ENCODE assay signal across 24 cellular contexts in genomic region chr1:220007438-220007837, GRCh38.
"Had no signal": no experiment of that assay in that cellular context is flagged by ENCODE, and none has a peak within 500 bp of the region (broad histone marks: within the 10 kb centered on the region; RNA-seq: fewer than 3 reads in every experiment).

No MANE protein-coding gene starts in this region.

- H3K4me3 Mint-ChIP-seq: activated naive CD4-positive, alpha-beta T cell treated with anti-CD3 and anti-CD28 coated beads, Interleukin-2, amount 50 U/mL, for 24 hours; activated T-cell treated with anti-CD3 and anti-CD28 coated beads, Interleukin-2, amount 50 U/mL, for 72 hours; endodermal cell; memory B cell; naive thymus-derived CD8-positive, alpha-beta T cell; stimulated activated naive CD8-positive, alpha-beta T cell treated with anti-CD3 and anti-CD28 coated beads, Interleukin-15, amount 100 ng/mL, for 72 hours had no signal

- H3K9me3 ChIP-seq: body of pancreas, colonic mucosa, gastroesophageal sphincter, heart left ventricle, ovary, right lobe of liver, suprapubic skin, transverse colon, uterus had no signal

- H3K4me1 ChIP-seq: body of pancreas, colonic mucosa, suprapubic skin, uterus had no signal

- H3K4me3 ChIP-seq: body of pancreas, colonic mucosa, gastroesophageal sphincter, heart left ventricle, ovary, right lobe of liver, suprapubic skin, transverse colon, uterus had no signal

- H3K9me3 Mint-ChIP-seq: activated naive CD4-positive, alpha-beta T cell treated with anti-CD3 and anti-CD28 coated beads, Interleukin-2, amount 50 U/mL, for 24 hours; activated T-cell treated with anti-CD3 and anti-CD28 coated beads, Interleukin-2, amount 50 U/mL, for 72 hours; endodermal cell; memory B cell; naive thymus-derived CD8-positive, alpha-beta T cell; stimulated activated naive CD8-positive, alpha-beta T cell treated with anti-CD3 and anti-CD28 coated beads, Interleukin-15, amount 100 ng/mL, for 72 hours had no signal

- H3K4me1 Mint-ChIP-seq: activated naive CD4-positive, alpha-beta T cell treated with anti-CD3 and anti-CD28 coated beads, Interleukin-2, amount 50 U/mL, for 24 hours; endodermal cell; memory B cell had no signal

- H3K27ac ChIP-seq: body of pancreas, colonic mucosa, gastroesophageal sphincter, heart left ventricle, ovary, right lobe of liver, suprapubic skin, transverse colon, uterus had no signal

- H3K27ac Mint-ChIP-seq: activated naive CD4-positive, alpha-beta T cell treated with anti-CD3 and anti-CD28 coated beads, Interleukin-2, amount 50 U/mL, for 24 hours; activated T-cell treated with anti-CD3 and anti-CD28 coated beads, Interleukin-2, amount 50 U/mL, for 72 hours; endodermal cell; memory B cell; naive thymus-derived CD8-positive, alpha-beta T cell; stimulated activated naive CD8-positive, alpha-beta T cell treated with anti-CD3 and anti-CD28 coated beads, Interleukin-15, amount 100 ng/mL, for 72 hours had no signal

- H3K27me3 Mint-ChIP-seq: activated naive CD4-positive, alpha-beta T cell treated with anti-CD3 and anti-CD28 coated beads, Interleukin-2, amount 50 U/mL, for 24 hours; memory B cell; naive thymus-derived CD8-positive, alpha-beta T cell; stimulated activated naive CD8-positive, alpha-beta T cell treated with anti-CD3 and anti-CD28 coated beads, Interleukin-15, amount 100 ng/mL, for 72 hours had no signal

- H3K36me3 ChIP-seq: ovary, uterus had no signal

- H3K27me3 ChIP-seq: body of pancreas, colonic mucosa, gastroesophageal sphincter, heart left ventricle, ovary, right lobe of liver, suprapubic skin, transverse colon, uterus had no signal

- DNase-seq: activated CD4-positive, alpha-beta T cell treated with anti-CD3 and anti-CD28 coated beads, Interleukin-2, amount 50 U/mL, for 4 hours; activated CD4-positive, CD25-positive, alpha-beta regulatory T cell treated with anti-CD3 and anti-CD28 coated beads, Interleukin-2, amount 50 U/mL, for 72 hours; activated effector memory CD4-positive, alpha-beta T cell treated with anti-CD3 and anti-CD28 coated beads, Interleukin-2, amount 50 U/mL, for 16 hours; activated T-cell treated with anti-CD3 and anti-CD28 coated beads, Interleukin-2, amount 50 U/mL, for 72 hours; body of pancreas; central memory CD4-positive, alpha-beta T cell; colonic mucosa; endodermal cell; erythroblast; heart left ventricle; kidney glomerular epithelial cell; left ventricle myocardium superior; naive thymus-derived CD8-positive, alpha-beta T cell; ovary; right lobe of liver; small intestine; stimulated activated CD4-positive, alpha-beta T cell treated with anti-CD3 and anti-CD28 coated beads, Interleukin-4, amount 100 ng/mL, for 1 hour; stimulated activated naive CD8-positive, alpha-beta T cell treated with anti-CD3 and anti-CD28 coated beads, Interleukin-15, amount 100 ng/mL, for 72 hours; transverse colon; uterus had no signal
